In the genomic region with DNA sequence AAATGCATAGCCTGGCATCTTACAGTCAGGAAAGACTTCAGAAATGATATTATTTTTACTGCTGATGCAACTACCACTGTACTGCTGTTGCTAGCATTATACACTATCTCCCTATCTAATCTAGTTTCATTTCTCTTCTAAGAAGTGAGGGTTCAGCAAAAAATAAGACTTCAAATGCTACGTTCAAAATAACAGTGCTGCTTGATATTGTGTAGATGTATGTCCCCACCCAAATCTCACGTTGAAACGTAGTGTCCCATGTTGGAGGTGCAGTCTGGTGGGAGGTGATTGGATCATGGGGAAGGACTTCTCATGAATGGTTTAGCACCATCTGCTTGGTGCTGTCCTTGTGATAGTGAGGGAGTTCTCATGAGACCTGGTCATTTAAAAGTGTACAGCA, we compare ENCODE assay signal across 23 cellular contexts.
DNase-seq lines count a peak whose midpoint lies in the region; ATAC-seq and TF ChIP-seq lines count a peak whose summit lies in the region.
"Had no signal": no experiment of that assay in that cellular context is flagged by ENCODE, and none has a peak within 500 bp of the region (broad histone marks: within the 10 kb centered on the region; RNA-seq: fewer than 3 reads in every experiment).

No MANE protein-coding gene starts in this region.

- H3K27ac ChIP-seq in MM.1S (ENCODE audit: low read length) (peak overlapping the region; percentile 7; the same call in 1 of the 2 replicates), mesenchymal stem cell (ENCODE audit: low read length, poor library complexity, severe bottlenecking) (no peak overlapping the region), thyroid gland (no peak overlapping the region), body of pancreas (no peak overlapping the region)
- H3K27ac ChIP-seq: HL-60, PC-9 had no signal

- H2AFZ ChIP-seq in MM.1S (ENCODE audit: low read length), result peak overlapping the region; percentile 45; the same call in 1 of the 2 replicates
- no peak overlapping the region for H2AFZ ChIP-seq in mesenchymal stem cell (ENCODE audit: low read depth, low read length)
- H2AFZ ChIP-seq: PC-9 had no signal

- H3K27ac Mint-ChIP-seq in T-helper 17 cell, result no peak overlapping the region
- H3K27ac Mint-ChIP-seq: CD8-positive, alpha-beta T cell had no signal

- H3K4me1 ChIP-seq in MM.1S (ENCODE audit: low read length), result peaks cover 25% of the 10 kb centered on the region
- H3K4me1 ChIP-seq in mesenchymal stem cell (ENCODE audit: control insufficient read depth, insufficient read depth, low read depth, low read length), result no peaks in the 10 kb centered on the region
- no peaks in the 10 kb centered on the region for H3K4me1 ChIP-seq in thyroid gland
- peaks cover 6% of the 10 kb centered on the region for H3K4me1 ChIP-seq in body of pancreas

- H2AK5ac ChIP-seq in mesenchymal stem cell (ENCODE audit: low read length, severe bottlenecking), result no peak overlapping the region

- no peaks in the 10 kb centered on the region for H3K27me3 Mint-ChIP-seq in T-helper 17 cell

- no peaks in the 10 kb centered on the region for H4K20me1 ChIP-seq in MM.1S (ENCODE audit: insufficient read depth, low read length)
- H4K20me1 ChIP-seq: BLaER1 treated with 17β-estradiol and CSF1 and Interleukin-3, amounts not matched to agents 10 nM and 100 nM had no signal

- no peak for TF ChIP-seq CTCF in MM.1S (IDR thresholded peaks at IDR 0.05; ENCODE audit: low read length)
- no peak for TF ChIP-seq CTCF in thyroid gland (IDR thresholded peaks at IDR 0.05)
- TF ChIP-seq CTCF in body of pancreas (IDR thresholded peaks at IDR 0.05), result no peak

- H2BK15ac ChIP-seq in mesenchymal stem cell (ENCODE audit: low read depth, poor library complexity, severe bottlenecking), result no peak overlapping the region

- H2BK5ac ChIP-seq in mesenchymal stem cell (ENCODE audit: low read depth, low read length, poor library complexity, severe bottlenecking), result no peak overlapping the region

- H3K18ac ChIP-seq in mesenchymal stem cell (ENCODE audit: low read depth in 1 of 2, low read length in 2 of 2), result peak overlapping the region in 1 of 2 experiments; percentile 30

- intact Hi-C loops in thyroid gland (cut with DNase I), result no loop called here
- intact Hi-C loops in body of pancreas (cut with DNase I), result no loop called here

- TF ChIP-seq POLR2A in thyroid gland (IDR thresholded peaks at IDR 0.05) (no peak), body of pancreas (IDR thresholded peaks at IDR 0.05) (no peak)

- peaks cover 22% of the 10 kb centered on the region for H3K4me1 Mint-ChIP-seq in T-helper 17 cell

- H3K4me2 ChIP-seq in MM.1S (ENCODE audit: low read depth, low read length) (peak overlapping the region; percentile 34), mesenchymal stem cell (ENCODE audit: low read length, poor library complexity, severe bottlenecking) (no peak overlapping the region)
- H3K4me2 ChIP-seq: PC-9 had no signal

- H3K4me3 ChIP-seq in MM.1S (ENCODE audit: low read length) (no peak overlapping the region), mesenchymal stem cell (ENCODE audit: insufficient read depth in 1 of 2, low read depth in 1 of 2, low read length in 2 of 2) (no peak overlapping the region), thyroid gland (replicated peaks in 1 of 3) (no peak overlapping the region), body of pancreas (no peak overlapping the region)
- H3K4me3 ChIP-seq: BLaER1 treated with 17β-estradiol and CSF1 and Interleukin-3, amounts not matched to agents 10 nM and 100 nM; PC-9 had no signal

- ATAC-seq in GM18868 (IDR thresholded peaks at IDR 0.05; ENCODE audit: unreplicated experiment), result peak; percentile 44
- no peak for ATAC-seq in T-helper 17 cell
- ATAC-seq in GM21737 (IDR thresholded peaks at IDR 0.05; ENCODE audit: unreplicated experiment), result no peak
- ATAC-seq in body of pancreas, result no peak
- ATAC-seq: CD8-positive, alpha-beta T cell; SK-N-SH treated with all-trans-retinoic acid at 6 μM for 48 hours had no signal

- peak overlapping the region; percentile 25 for H3K4me3 Mint-ChIP-seq in T-helper 17 cell
- H3K4me3 Mint-ChIP-seq: CD8-positive, alpha-beta T cell had no signal

- peak; percentile 49 for DNase-seq in MM.1S
- DNase-seq in T-helper 17 cell, result no peak
- DNase-seq in mesenchymal stem cell, result no peak
- DNase-seq in thyroid gland, result no peak
- DNase-seq in body of pancreas, result no peak
- DNase-seq: CD8-positive, alpha-beta T cell; DND-41; GOT3; HCEC 1CT; KG1; NCI-H1048; NCI-H1417 treated with DMSO at 0.1 percent for 48 hours; NCI-H187; NCI-H446; NCI-H526 treated with DMSO at 0.1 percent for 48 hours; PC-9; RPMI8226; SHP77 had no signal

- H3K9me3 ChIP-seq in MM.1S (replicated peaks; ENCODE audit: insufficient read depth, low read length) (no peaks in the 10 kb centered on the region), T-helper 17 cell (ENCODE audit: control insufficient read depth, low read length, poor library complexity, severe bottlenecking) (no peaks in the 10 kb centered on the region), mesenchymal stem cell (ENCODE audit: control insufficient read depth, low read length) (no peaks in the 10 kb centered on the region), thyroid gland (no peaks in the 10 kb centered on the region), body of pancreas (no peaks in the 10 kb centered on the region)
- H3K9me3 ChIP-seq: BLaER1 treated with 17β-estradiol and CSF1 and Interleukin-3, amounts not matched to agents 10 nM and 100 nM had no signal

- H4K8ac ChIP-seq in mesenchymal stem cell (ENCODE audit: low read length), result peak overlapping the region; percentile 40

- no peaks in the 10 kb centered on the region for H3K79me2 ChIP-seq in MM.1S (ENCODE audit: low read length)

- H4K91ac ChIP-seq in mesenchymal stem cell (ENCODE audit: low read length), result no peak overlapping the region

- peak overlapping the region in 1 of 2 experiments; percentile 74 for H3K14ac ChIP-seq in mesenchymal stem cell (ENCODE audit: low read length in 2 of 2)

- 96% methylated on average over 3 of the region's 3 CpGs for WGBS in mesenchymal stem cell
- WGBS in thyroid gland, 2 donors, result 84 to 93% methylated on average over 3 of the region's 3 CpGs
- WGBS in body of pancreas, 2 donors, result 91 to 93% methylated on average over 3 of the region's 3 CpGs

- H3K79me1 ChIP-seq in mesenchymal stem cell (replicated peaks; ENCODE audit: low read length, poor library complexity, severe bottlenecking), result no peaks in the 10 kb centered on the region

- no peak overlapping the region for H2BK120ac ChIP-seq in mesenchymal stem cell (ENCODE audit: low read depth, low read length)

- H3K23ac ChIP-seq in mesenchymal stem cell (ENCODE audit: low read length in 2 of 2), result no peak overlapping the region

- H3F3A ChIP-seq in MM.1S (ENCODE audit: insufficient read depth, low read length), result no peaks in the 10 kb centered on the region

- H3K36me3 Mint-ChIP-seq in T-helper 17 cell (ENCODE audit: low read depth), result peaks cover 12% of the 10 kb centered on the region

- H3K9ac ChIP-seq in MM.1S (ENCODE audit: low read length), result no peak overlapping the region
- no peak overlapping the region for H3K9ac ChIP-seq in mesenchymal stem cell (ENCODE audit: low read length)
- H3K9ac ChIP-seq: BLaER1 treated with 17β-estradiol and CSF1 and Interleukin-3, amounts not matched to agents 10 nM and 100 nM had no signal

- H3K27me3 ChIP-seq in MM.1S (replicated peaks; ENCODE audit: insufficient read depth, low read length), result no peaks in the 10 kb centered on the region
- no peaks in the 10 kb centered on the region for H3K27me3 ChIP-seq in mesenchymal stem cell (ENCODE audit: control insufficient read depth in 1 of 2, insufficient read depth in 1 of 2, low read length in 2 of 2)
- H3K27me3 ChIP-seq in thyroid gland, result no peaks in the 10 kb centered on the region
- no peaks in the 10 kb centered on the region for H3K27me3 ChIP-seq in body of pancreas
- H3K27me3 ChIP-seq: BLaER1 treated with 17β-estradiol and CSF1 and Interleukin-3, amounts not matched to agents 10 nM and 100 nM had no signal

- H3K9me2 ChIP-seq in MM.1S (replicated peaks; ENCODE audit: insufficient read depth, low read length), result no peaks in the 10 kb centered on the region

- H3K4ac ChIP-seq in mesenchymal stem cell (ENCODE audit: low read depth in 1 of 2, low read length in 2 of 2), result no peak overlapping the region

- H3K36me3 ChIP-seq in MM.1S (replicated peaks; ENCODE audit: insufficient read depth, low read length) (no peaks in the 10 kb centered on the region), mesenchymal stem cell (ENCODE audit: control insufficient read depth in 1 of 2, insufficient read depth in 2 of 2, low read depth in 1 of 2, low read length in 2 of 2) (peaks cover 0 to 12% of the 10 kb centered on the region in 2 experiments), thyroid gland (peaks cover 0 to 3% of the 10 kb centered on the region in 2 donors), body of pancreas (replicated peaks in 1 of 2; ENCODE audit: insufficient read depth in 1 of 2, low read depth in 2 of 2) (no peaks in the 10 kb centered on the region)
- H3K36me3 ChIP-seq: BLaER1 treated with 17β-estradiol and CSF1 and Interleukin-3, amounts not matched to agents 10 nM and 100 nM had no signal

- H2BK12ac ChIP-seq in mesenchymal stem cell (ENCODE audit: low read length in 2 of 2), result peak overlapping the region in 1 of 2 experiments; percentile 18
